Comparison of ENCODE assay signal across 18 cellular contexts in the genomic region with DNA sequence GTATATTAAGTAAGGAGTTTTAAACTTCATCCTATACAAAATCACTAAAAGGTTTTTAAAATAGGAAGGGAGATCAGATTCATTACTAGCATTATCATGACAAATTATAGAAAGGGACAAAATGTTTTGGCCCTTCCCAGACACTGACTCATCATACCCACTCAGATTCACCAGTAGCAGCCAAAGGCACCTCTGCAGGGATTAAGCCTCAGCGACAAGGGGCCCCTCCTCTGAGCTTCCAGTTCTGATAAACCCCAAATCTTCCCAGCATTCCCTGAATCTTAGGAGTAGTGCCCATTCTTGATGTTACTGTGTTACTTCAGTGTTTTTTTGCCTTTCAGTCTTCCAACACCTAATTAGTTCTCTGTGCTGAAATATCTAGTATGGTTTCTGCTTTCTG. TPM values are rescaled to one million over a fixed set of nuclear protein-coding genes. Genes with fewer than 3 reads are reported as not detected.
DNase-seq lines count a peak whose midpoint lies in the region; ATAC-seq and TF ChIP-seq lines count a peak whose summit lies in the region.
"Had no signal": no experiment of that assay in that cellular context is flagged by ENCODE, and none has a peak within 500 bp of the region (broad histone marks: within the 10 kb centered on the region; RNA-seq: fewer than 3 reads in every experiment).

No MANE protein-coding gene starts in this region.

- H3K27me3 ChIP-seq in skeletal muscle satellite cell (ENCODE audit: control insufficient read depth, insufficient read depth, low read length): no peaks in the 10 kb centered on the region
- H3K27me3 ChIP-seq: pancreas had no signal

- H3K4me1 Mint-ChIP-seq in activated naive CD4-positive, alpha-beta T cell treated with anti-CD3 and anti-CD28 coated beads, Interleukin-2, amount 10 ng/mL, durations not matched to agents 7 days and 5 days: peaks cover 14% of the 10 kb centered on the region

- peaks cover 49% of the 10 kb centered on the region for H3K36me3 Mint-ChIP-seq in activated naive CD4-positive, alpha-beta T cell treated with anti-CD3 and anti-CD28 coated beads, Interleukin-2, amount 10 ng/mL, durations not matched to agents 7 days and 5 days

- no peaks in the 10 kb centered on the region for H3K9me3 Mint-ChIP-seq in activated naive CD4-positive, alpha-beta T cell treated with anti-CD3 and anti-CD28 coated beads, Interleukin-2, amount 10 ng/mL, durations not matched to agents 7 days and 5 days

- H3K27me3 Mint-ChIP-seq in activated naive CD4-positive, alpha-beta T cell treated with anti-CD3 and anti-CD28 coated beads, Interleukin-2, amount 10 ng/mL, durations not matched to agents 7 days and 5 days: no peaks in the 10 kb centered on the region

- H3K9ac ChIP-seq in skeletal muscle satellite cell (ENCODE audit: low read depth, low read length): no peak overlapping the region

- H3K4me3 Mint-ChIP-seq in activated naive CD4-positive, alpha-beta T cell treated with anti-CD3 and anti-CD28 coated beads, Interleukin-2, amount 10 ng/mL, durations not matched to agents 7 days and 5 days: no peak overlapping the region

- H3K9me3 ChIP-seq in skeletal muscle satellite cell (replicated peaks; ENCODE audit: low read length): no peaks in the 10 kb centered on the region
- H3K9me3 ChIP-seq: A549, mucosa of descending colon, pancreas had no signal

- no peak for TF ChIP-seq CTCF in fibroblast of pulmonary artery (IDR thresholded peaks at IDR 0.05; ENCODE audit: low read length, missing control alignments)
- TF ChIP-seq CTCF in GM10248 (IDR thresholded peaks at IDR 0.05; ENCODE audit: control extremely low read depth, extremely low read depth, low read depth, missing control alignments): no peak

- CTCF ChIA-PET in activated naive CD4-positive, alpha-beta T cell treated with anti-CD3 and anti-CD28 coated beads, Interleukin-2, amount 10 ng/mL, durations not matched to agents 7 days and 5 days (lab: Charles Lee): no interaction called here
- CTCF ChIA-PET in GM10248 (lab: Yijun Ruan, JAX): no interaction called here

- no peak overlapping the region for H3K4me3 ChIP-seq in fibroblast of pulmonary artery (replicated peaks; ENCODE audit: low read depth, low read length)
- no peak overlapping the region for H3K4me3 ChIP-seq in skeletal muscle satellite cell (ENCODE audit: low read length)
- H3K4me3 ChIP-seq: A549, mucosa of descending colon, pancreas had no signal

- H3K27ac Mint-ChIP-seq in activated naive CD4-positive, alpha-beta T cell treated with anti-CD3 and anti-CD28 coated beads, Interleukin-2, amount 10 ng/mL, durations not matched to agents 7 days and 5 days: peak overlapping the region; percentile 58

- POLR2A ChIA-PET in GM10248 (lab: Yijun Ruan, JAX): no interaction called here

- peak; percentile 33; the same call in 1 of the 3 replicates for ATAC-seq in SK-N-SH treated with all-trans-retinoic acid at 6 μM for 48 hours
- no peak for ATAC-seq in HG03095 (IDR thresholded peaks at IDR 0.05; ENCODE audit: unreplicated experiment)
- ATAC-seq in HG03520 (IDR thresholded peaks at IDR 0.05; ENCODE audit: unreplicated experiment): no peak
- ATAC-seq: mucosa of descending colon, pancreas, PC-3 had no signal

- H3K36me3 ChIP-seq in skeletal muscle satellite cell (ENCODE audit: insufficient read depth, low read length): peaks cover 21% of the 10 kb centered on the region
- H3K36me3 ChIP-seq: pancreas had no signal

- H3K4me2 ChIP-seq in skeletal muscle satellite cell (ENCODE audit: low read length): peak overlapping the region; percentile 30
- H3K4me2 ChIP-seq: A549 had no signal

- peaks cover 14% of the 10 kb centered on the region for H3K4me1 ChIP-seq in skeletal muscle satellite cell (ENCODE audit: control insufficient read depth, insufficient read depth, low read length)
- H3K4me1 ChIP-seq: pancreas had no signal

- no peak for DNase-seq in activated naive CD4-positive, alpha-beta T cell treated with anti-CD3 and anti-CD28 coated beads, Interleukin-2, amount 10 ng/mL, durations not matched to agents 7 days and 5 days
- DNase-seq in activated naive CD4-positive, alpha-beta T cell treated with Interleukin-2 at 50 U/mL for 16 hours: no peak
- DNase-seq in fibroblast of pulmonary artery (ENCODE audit: low read depth) (peak; percentile 20), GM10248 (ENCODE audit: extremely low spot score) (no peak)
- DNase-seq: glutamatergic neuron; mucosa of descending colon; NCI-H1930; NCI-H510A treated with DMSO at 0.1 percent for 48 hours; pancreas; PC-3; stimulated activated CD4-positive, alpha-beta T cell treated with anti-CD3 and anti-CD28 coated beads, Interleukin-12 subunit alpha, Interleukin-12 subunit beta, amount 100 ng/mL, for 4 hours had no signal

TF ChIP-seq in SK-N-SH treated with all-trans-retinoic acid at 6 μM for 48 hours, 23 proteins besides CTCF, POLR2A, EP300 and RAD21:
- no peak for TF ChIP-seq ESRRG (CRISPR knock-in tag; IDR thresholded peaks at IDR 0.05)
- TF ChIP-seq SNAI2 (CRISPR knock-in tag; IDR thresholded peaks at IDR 0.05): no peak
- TF ChIP-seq ZNF565 (CRISPR knock-in tag; conservative IDR thresholded peaks at IDR 0.05; ENCODE audit: low read depth): no peak
- no peak for TF ChIP-seq ZFP3 (CRISPR knock-in tag; IDR thresholded peaks at IDR 0.05)
- TF ChIP-seq GLIS3 (CRISPR knock-in tag; IDR thresholded peaks at IDR 0.05): no peak
- TF ChIP-seq, protein P1, sequence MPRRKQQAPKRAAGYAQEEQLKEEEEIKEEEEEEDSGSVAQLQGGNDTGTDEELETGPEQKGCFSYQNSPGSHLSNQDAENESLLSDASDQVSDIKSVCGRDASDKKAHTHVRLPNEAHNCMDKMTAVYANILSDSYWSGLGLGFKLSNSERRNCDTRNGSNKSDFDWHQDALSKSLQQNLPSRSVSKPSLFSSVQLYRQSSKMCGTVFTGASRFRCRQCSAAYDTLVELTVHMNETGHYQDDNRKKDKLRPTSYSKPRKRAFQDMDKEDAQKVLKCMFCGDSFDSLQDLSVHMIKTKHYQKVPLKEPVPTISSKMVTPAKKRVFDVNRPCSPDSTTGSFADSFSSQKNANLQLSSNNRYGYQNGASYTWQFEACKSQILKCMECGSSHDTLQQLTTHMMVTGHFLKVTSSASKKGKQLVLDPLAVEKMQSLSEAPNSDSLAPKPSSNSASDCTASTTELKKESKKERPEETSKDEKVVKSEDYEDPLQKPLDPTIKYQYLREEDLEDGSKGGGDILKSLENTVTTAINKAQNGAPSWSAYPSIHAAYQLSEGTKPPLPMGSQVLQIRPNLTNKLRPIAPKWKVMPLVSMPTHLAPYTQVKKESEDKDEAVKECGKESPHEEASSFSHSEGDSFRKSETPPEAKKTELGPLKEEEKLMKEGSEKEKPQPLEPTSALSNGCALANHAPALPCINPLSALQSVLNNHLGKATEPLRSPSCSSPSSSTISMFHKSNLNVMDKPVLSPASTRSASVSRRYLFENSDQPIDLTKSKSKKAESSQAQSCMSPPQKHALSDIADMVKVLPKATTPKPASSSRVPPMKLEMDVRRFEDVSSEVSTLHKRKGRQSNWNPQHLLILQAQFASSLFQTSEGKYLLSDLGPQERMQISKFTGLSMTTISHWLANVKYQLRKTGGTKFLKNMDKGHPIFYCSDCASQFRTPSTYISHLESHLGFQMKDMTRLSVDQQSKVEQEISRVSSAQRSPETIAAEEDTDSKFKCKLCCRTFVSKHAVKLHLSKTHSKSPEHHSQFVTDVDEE (CRISPR knock-in tag; IDR thresholded peaks at IDR 0.05): no peak
- no peak for TF ChIP-seq ZC3H10 (CRISPR knock-in tag; IDR thresholded peaks at IDR 0.05)

RNA-seq across cellular contexts. Expression of a gene that starts 14.5 kb away (rescaled TPM):
- 7.2 and 8.6 TPM in 2 replicates for total RNA-seq in skeletal muscle satellite cell (2012; rRNA removed)

RNA-seq across cellular contexts. Expression of a gene that starts 41.2 kb away (rescaled TPM):
- total RNA-seq in skeletal muscle satellite cell (2012; rRNA removed): 25.6 and 26.1 TPM in 2 replicates

RNA-seq across cellular contexts. Expression of a gene that starts 41.2 kb away (rescaled TPM):
- under 0.01 TPM in 1 of 2 replicates, not detected in the other for total RNA-seq in skeletal muscle satellite cell (2012; rRNA removed)
- total RNA-seq: bronchial epithelial cell, kidney epithelial cell, PC-3 had no signal
